ENCODE assay signal across 21 cellular contexts in the genomic region with DNA sequence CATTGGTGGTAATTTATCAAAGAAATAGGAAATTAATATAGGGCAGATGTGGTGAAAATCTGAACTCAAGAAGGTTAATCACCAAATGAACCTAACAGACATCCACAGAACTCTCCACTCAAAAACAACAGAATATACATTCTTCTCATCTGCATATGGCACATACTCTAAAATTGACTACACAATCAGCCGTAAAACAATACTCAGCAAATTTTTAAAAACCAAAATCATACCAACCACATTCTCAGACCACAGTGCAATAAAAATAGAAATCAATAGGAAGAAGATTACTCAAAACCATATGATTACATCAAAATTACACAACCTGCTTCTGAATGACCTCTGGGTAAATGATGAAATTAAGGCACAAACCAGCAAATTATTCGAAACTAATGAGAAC.
"Had no signal": no experiment of that assay in that cellular context is flagged by ENCODE, and none has a peak within 500 bp of the region (broad histone marks: within the 10 kb centered on the region; RNA-seq: fewer than 3 reads in every experiment).

No MANE protein-coding gene starts in this region.

- H3K27me3 ChIP-seq: body of pancreas, esophagus muscularis mucosa, pancreas, right atrium auricular region, vagina had no signal

- H3K27ac ChIP-seq: body of pancreas, dorsolateral prefrontal cortex, esophagus muscularis mucosa, heart right ventricle, pancreas, psoas muscle, right atrium auricular region, thoracic aorta, vagina had no signal

- H3K4me3 ChIP-seq: body of pancreas, dorsolateral prefrontal cortex, esophagus muscularis mucosa, heart right ventricle, pancreas, psoas muscle, right atrium auricular region, thoracic aorta, vagina had no signal

- H3K4me1 ChIP-seq: body of pancreas, esophagus muscularis mucosa, pancreas, psoas muscle, right atrium auricular region, vagina had no signal

- ATAC-seq: activated T-cell treated with anti-CD3 and anti-CD28 coated beads, Interleukin-2, amount 50 U/mL, for 72 hours; body of pancreas; heart right ventricle; left colon; pancreas; psoas muscle had no signal

- DNase-seq: activated CD4-positive, alpha-beta memory T cell treated with anti-CD3 and anti-CD28 coated beads, Interleukin-2, amount 10 ng/mL, durations not matched to agents 7 days and 5 days; activated CD4-positive, alpha-beta T cell treated with anti-CD3 and anti-CD28 coated beads for 4 hours; activated CD4-positive, CD25-positive, alpha-beta regulatory T cell; activated effector memory CD4-positive, alpha-beta T cell treated with anti-CD3 and anti-CD28 coated beads, Interleukin-2, amount 50 U/mL, for 16 hours; activated naive CD4-positive, alpha-beta T cell treated with anti-CD3 and anti-CD28 coated beads, Interleukin-2, amount 50 U/mL, for 16 hours; activated T-cell treated with anti-CD3 and anti-CD28 coated beads, Interleukin-2, amount 50 U/mL, for 72 hours; anterior cingulate cortex; body of pancreas; dorsolateral prefrontal cortex; heart right ventricle; left colon; mesenchymal stem cell; pancreas; psoas muscle; stimulated activated CD4-positive, alpha-beta T cell treated with anti-CD3 and anti-CD28 coated beads, Interleukin-4, amount 100 ng/mL, for 24 hours; stimulated activated naive CD4-positive, alpha-beta T cell treated with Interleukin-2 at 50 U/mL for 16 hours; T1000 had no signal

- H3K36me3 ChIP-seq: esophagus muscularis mucosa, heart right ventricle, pancreas, right atrium auricular region, thoracic aorta, vagina had no signal

- H3K9me3 ChIP-seq: body of pancreas, esophagus muscularis mucosa, pancreas, right atrium auricular region, thoracic aorta, vagina had no signal
